In genomic region chr10:79268100-79268670, GRCh38 we compare ENCODE assay signal across 10 cellular contexts.
DNase-seq lines count a peak whose midpoint lies in the region; ATAC-seq and TF ChIP-seq lines count a peak whose summit lies in the region.
"Had no signal": no experiment of that assay in that cellular context is flagged by ENCODE, and none has a peak within 500 bp of the region (broad histone marks: within the 10 kb centered on the region; RNA-seq: fewer than 3 reads in every experiment).

No MANE protein-coding gene starts in this region.

- H3K36me3 Mint-ChIP-seq in activated B cell treated with CpG ODN at 0.5 μM for 24 hours (ENCODE audit: low read depth), result no peaks in the 10 kb centered on the region

- no peaks in the 10 kb centered on the region for H3K36me3 ChIP-seq in HAP-1 (replicated peaks)

- POLR2A ChIA-PET in activated B cell treated with CpG ODN at 0.5 μM for 24 hours (lab: Charles Lee), result interaction anchor here (0.5 to 20.1 kb wide), 5 partner anchors 14 to 73 kb away, joined by 3 to 311 read pairs (median 6); no protein-coding TSS in a partner anchor

- no peaks in the 10 kb centered on the region for H3K9me3 Mint-ChIP-seq in activated B cell treated with CpG ODN at 0.5 μM for 24 hours

- H3K27me3 ChIP-seq in HAP-1 (ENCODE audit: low read depth), result no peaks in the 10 kb centered on the region

- peaks cover 87% of the 10 kb centered on the region for H3K4me1 Mint-ChIP-seq in activated B cell treated with CpG ODN at 0.5 μM for 24 hours

- no peak for TF ChIP-seq CTCF in activated B cell treated with CpG ODN at 0.5 μM for 24 hours (IDR thresholded peaks at IDR 0.05)
- no peak for TF ChIP-seq CTCF in fibroblast of the aortic adventitia (IDR thresholded peaks at IDR 0.05; ENCODE audit: insufficient read depth, low read length)

- intact Hi-C loops in activated B cell treated with CpG ODN at 0.5 μM for 24 hours (cut with micrococcal nuclease), result no loop called here

- no peaks in the 10 kb centered on the region for H3K4me1 ChIP-seq in HAP-1

- no peak overlapping the region for H3K4me3 Mint-ChIP-seq in activated B cell treated with CpG ODN at 0.5 μM for 24 hours

- peak overlapping the region; percentile 57 for H3K27ac Mint-ChIP-seq in activated B cell treated with CpG ODN at 0.5 μM for 24 hours

- in situ Hi-C loops in HAP-1 (cut with MboI; ENCODE audit: low sequenced_read_pairs), result no loop called here

- peak; percentile 40 for DNase-seq in GM04503 (ENCODE audit: low read depth)
- DNase-seq in activated B cell treated with CpG ODN at 0.5 μM for 24 hours, result no peak
- peak; percentile 55 for DNase-seq in fibroblast of the aortic adventitia (ENCODE audit: low read depth)
- DNase-seq in HAP-1 (ENCODE audit: low spot score in 2 of 2), result no peak
- DNase-seq: NCI-H446 treated with DMSO at 0.1 percent for 48 hours; stimulated activated CD4-positive, alpha-beta T cell treated with anti-CD3 and anti-CD28 coated beads, Interleukin-4, amount 100 ng/mL, for 1 hour had no signal

- H3K4me3 ChIP-seq in fibroblast of the aortic adventitia (ENCODE audit: low read depth, low read length), result no peak overlapping the region
- H3K4me3 ChIP-seq in skin epidermis, result no peak overlapping the region
- no peak overlapping the region for H3K4me3 ChIP-seq in HAP-1

- ATAC-seq in activated B cell treated with CpG ODN at 0.5 μM for 24 hours (ENCODE audit: low read depth), result no peak
- no peak for ATAC-seq in HG02938 (IDR thresholded peaks at IDR 0.05; ENCODE audit: unreplicated experiment)
- no peak for ATAC-seq in HG02973 (IDR thresholded peaks at IDR 0.05; ENCODE audit: unreplicated experiment)
- no peak for ATAC-seq in GM19351 (IDR thresholded peaks at IDR 0.05; ENCODE audit: unreplicated experiment)

- peak overlapping the region in 20 of 21 experiments; percentile 4 to 91 (median 81) for H3K27ac ChIP-seq in skin epidermis

- no peaks in the 10 kb centered on the region for H3K27me3 Mint-ChIP-seq in activated B cell treated with CpG ODN at 0.5 μM for 24 hours

- CTCF ChIA-PET in activated B cell treated with CpG ODN at 0.5 μM for 24 hours (lab: Charles Lee), result interaction anchor here (1.4 to 1.7 kb wide), 3 partner anchors 15 to 19 kb away, joined by 4 read pairs; no protein-coding TSS in a partner anchor

- no peaks in the 10 kb centered on the region for H3K9me3 ChIP-seq in HAP-1

Comparison
In these comparisons a context has a peak if more than half of its experiments do, and no peak if none do; other contexts are left out.
1. DNase-seq: peak in GM04503 (single experiment) and fibroblast of the aortic adventitia (single experiment); none in activated B cell treated with CpG ODN at 0.5 μM for 24 hours (single experiment) and HAP-1 (0 of 2).